ENCODE assay signal across 35 cellular contexts in the genomic region with DNA sequence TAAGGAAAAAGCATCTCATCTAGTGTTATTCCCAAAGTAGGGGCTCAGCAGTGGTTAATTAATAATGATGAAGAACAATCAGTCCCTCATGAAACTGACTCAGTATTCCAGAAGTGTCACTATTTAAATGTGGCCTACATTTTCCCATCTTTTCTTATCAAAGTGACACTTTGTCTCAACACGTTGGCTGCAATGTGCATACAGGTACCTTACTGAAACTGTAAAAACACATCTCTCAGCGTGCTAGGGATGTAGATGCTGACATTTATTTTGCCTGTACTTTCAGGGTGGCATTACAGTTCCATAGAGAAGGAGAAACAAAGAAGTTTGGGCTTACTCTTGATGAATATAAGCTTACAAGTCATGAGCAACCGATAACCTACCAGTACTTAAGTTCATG. TPM values are rescaled to one million over a fixed set of nuclear protein-coding genes. Genes with fewer than 3 reads are reported as not detected.
"Had no signal": no experiment of that assay in that cellular context is flagged by ENCODE, and none has a peak within 500 bp of the region (broad histone marks: within the 10 kb centered on the region; RNA-seq: fewer than 3 reads in every experiment).

No MANE protein-coding gene starts in this region.

- H3K27me3 ChIP-seq: MG63 had no signal

- H3K4me2 ChIP-seq: KMS-11 had no signal

- DNase-seq: Karpas-422, Kasumi-1, MG63, MM.1S, MV-4-11, NCI-H1048, NCI-H1092, NCI-H1092 treated with DMSO at 0.1 percent for 48 hours, NCI-H1105, NCI-H1105 treated with DMSO at 0.1 percent for 48 hours, NCI-H1417, NCI-H1417 treated with DMSO at 0.1 percent for 48 hours, NCI-H1436, NCI-H1436 treated with DMSO at 0.1 percent for 48 hours, NCI-H146, NCI-H1694, NCI-H1694 treated with DMSO at 0.1 percent for 48 hours, NCI-H187 treated with DMSO at 0.1 percent for 48 hours, NCI-H1930, NCI-H2029, NCI-H2029 treated with DMSO at 0.1 percent for 48 hours, NCI-H2081, NCI-H2081 treated with DMSO at 0.1 percent for 48 hours, NCI-H2107, NCI-H2171, NCI-H2171 treated with DMSO at 0.1 percent for 48 hours, NCI-H2227 treated with DMSO at 0.1 percent for 48 hours, NCI-H226, NCI-H345, NCI-H446, NCI-H446 treated with DMSO at 0.1 percent for 48 hours, NCI-H510A, NCI-H510A treated with DMSO at 0.1 percent for 48 hours had no signal

- H3K4me3 ChIP-seq: MG63 had no signal

- H3K36me3 ChIP-seq: MG63 had no signal

- H3K27ac ChIP-seq: KMS-11 had no signal

- H3K9me3 ChIP-seq: MG63 had no signal

RNA-seq across cellular contexts. Expression of a gene that starts 58.3 kb away (rescaled TPM):
- total RNA-seq: NCI-H460 had no signal
